Comparison of ENCODE assay signal across 18 cellular contexts in genomic region chr13:26837997-26838396, GRCh38.
DNase-seq lines count a peak whose midpoint lies in the region; ATAC-seq and TF ChIP-seq lines count a peak whose summit lies in the region.
"Had no signal": no experiment of that assay in that cellular context is flagged by ENCODE, and none has a peak within 500 bp of the region (broad histone marks: within the 10 kb centered on the region; RNA-seq: fewer than 3 reads in every experiment).

No MANE protein-coding gene starts in this region.

- H3K27ac ChIP-seq in PC-9 (no peak overlapping the region), epithelial cell of prostate (no peak overlapping the region), GM23248 (no peak overlapping the region)
- H3K27ac ChIP-seq: SK-N-MC had no signal

- DNase-seq in SIG-M5 treated with dmso at 0.1 percent for 504 hours (lab: John Stamatoyannopoulos, UW; ENCODE audit: unreplicated experiment), result peak; percentile 74
- no peak for DNase-seq in SIG-M5 (lab: John Stamatoyannopoulos, UW)
- DNase-seq in PC-9, result peak; percentile 3 to 59
- peak; percentile 49 for DNase-seq in epithelial cell of prostate (ENCODE audit: low read depth, low spot score)
- peak; percentile 22 for DNase-seq in renal cortical epithelial cell (ENCODE audit: low read depth)
- DNase-seq in GM23248, result no peak
- DNase-seq in NCI-H187 (lab: John Stamatoyannopoulos, UW), result no peak
- DNase-seq: DMS153, EL, KG1, MV-4-11, NCI-H2227 treated with DMSO at 0.1 percent for 48 hours, NCI-H524, NCI-H82, OCI-M1 had no signal

- H3K4me2 ChIP-seq in PC-9, result 0 out of 2 replicates have a peak overlapping the region, but pooled peaks have one; percentile 2
- H3K4me2 ChIP-seq in GM23248 (ENCODE audit: unreplicated experiment), result no peak overlapping the region

- POLR2A ChIA-PET in PC-9 (lab: Charles Lee; ENCODE audit: unreplicated experiment), result no interaction called here

- H3K79me2 ChIP-seq in PC-9 (ENCODE audit: low read depth), result no peaks in the 10 kb centered on the region
- H3K79me2 ChIP-seq in GM23248 (ENCODE audit: insufficient read depth), result no peaks in the 10 kb centered on the region

- TF ChIP-seq CTCF in PC-9 (conservative IDR thresholded peaks at IDR 0.05), result no peak

- CTCF ChIA-PET in PC-9 (lab: Charles Lee), result no interaction called here

- no peaks in the 10 kb centered on the region for H3K36me3 ChIP-seq in PC-9 (ENCODE audit: low read depth)
- no peaks in the 10 kb centered on the region for H3K36me3 ChIP-seq in GM23248 (ENCODE audit: low read depth)

- intact Hi-C loops in PC-9 (cut with micrococcal nuclease; ENCODE audit: unreplicated experiment), result no loop called here

- no peaks in the 10 kb centered on the region for H3K4me1 ChIP-seq in PC-9 (replicated peaks; ENCODE audit: insufficient read depth)
- H3K4me1 ChIP-seq in GM23248 (ENCODE audit: insufficient read depth), result no peaks in the 10 kb centered on the region

- H3F3A ChIP-seq in PC-9 (ENCODE audit: insufficient read depth, low read depth), result no peaks in the 10 kb centered on the region
- H3F3A ChIP-seq in GM23248 (ENCODE audit: insufficient read depth), result no peaks in the 10 kb centered on the region

- H3K9me3 ChIP-seq in PC-9 (ENCODE audit: insufficient read depth, low read depth), result no peaks in the 10 kb centered on the region
- H3K9me3 ChIP-seq in GM23248 (ENCODE audit: low read depth), result no peaks in the 10 kb centered on the region

- no TSS peak for BruUV-seq in PC-9 (replicated peaks; lab: Mats Ljungman, UMichigan)

- ATAC-seq in GM21619 (IDR thresholded peaks at IDR 0.05; ENCODE audit: unreplicated experiment), result no peak
- ATAC-seq: GM12878 had no signal

- H4K20me1 ChIP-seq in PC-9 (ENCODE audit: insufficient read depth), result no peaks in the 10 kb centered on the region; the same call in 1 of the 2 replicates
- H4K20me1 ChIP-seq in GM23248 (ENCODE audit: insufficient read depth), result no peaks in the 10 kb centered on the region

- WGBS in GM23248 (ENCODE audit: low coverage in 1 of 2, low lambda C conversion rate in 2 of 2, missing lambda C conversion rate in 2 of 2), 2 experiments, result 1% methylated on average over 6 of the region's 6 CpGs

- peaks cover 85% of the 10 kb centered on the region for H3K27me3 ChIP-seq in PC-9 (ENCODE audit: insufficient read depth, low read depth)
- no peaks in the 10 kb centered on the region; the same call in 1 of the 2 replicates for H3K27me3 ChIP-seq in GM23248 (replicated peaks; ENCODE audit: insufficient read depth)

- H3K4me3 ChIP-seq in PC-9, result no peak overlapping the region
- H3K4me3 ChIP-seq in GM23248, result no peak overlapping the region
- H3K4me3 ChIP-seq: GM12878, SK-N-MC had no signal

- no peaks in the 10 kb centered on the region for H3K9me2 ChIP-seq in PC-9 (ENCODE audit: insufficient read depth)
- no peaks in the 10 kb centered on the region for H3K9me2 ChIP-seq in GM23248 (ENCODE audit: insufficient read depth)

- no peak overlapping the region for H3K9ac ChIP-seq in GM23248

- no peak overlapping the region for H2AFZ ChIP-seq in PC-9
- H2AFZ ChIP-seq in GM23248, result no peak overlapping the region

- in situ Hi-C loops in GM23248 (cut with MboI), result no loop called here

Comparison
In these comparisons a context has a peak if more than half of its experiments do, and no peak if none do; other contexts are left out.
1. DNase-seq: peak in SIG-M5 treated with dmso at 0.1 percent for 504 hours (single experiment), PC-9 (2 of 2), epithelial cell of prostate (single experiment) and renal cortical epithelial cell (single experiment); none in SIG-M5 (single experiment), GM23248 (single experiment) and NCI-H187 (0 of 2).